Comparison of ENCODE assay signal across 14 cellular contexts in the genomic region with DNA sequence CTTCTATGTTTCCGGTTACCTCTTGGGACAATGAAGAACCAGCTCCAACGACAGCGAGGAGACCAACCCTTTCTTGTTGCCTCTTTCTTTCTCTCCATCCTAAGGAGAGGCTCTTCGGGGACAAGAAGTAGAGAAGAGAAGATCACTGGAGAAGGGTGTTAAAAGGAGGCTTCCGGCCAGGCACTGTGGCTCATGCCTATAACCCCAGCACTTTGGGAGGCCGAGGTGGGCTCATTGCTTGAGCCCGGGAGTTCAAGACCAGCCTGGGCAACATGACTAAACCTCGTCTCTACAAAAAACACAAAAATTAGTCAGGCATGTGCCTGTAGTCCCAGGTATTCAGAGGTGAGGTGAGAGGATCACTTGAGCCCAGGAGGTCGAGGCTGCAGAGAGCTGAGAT.
"Had no signal": no experiment of that assay in that cellular context is flagged by ENCODE, and none has a peak within 500 bp of the region (broad histone marks: within the 10 kb centered on the region; RNA-seq: fewer than 3 reads in every experiment).

No MANE protein-coding gene starts in this region.

- ATAC-seq: activated CD4-positive, alpha-beta T cell treated with anti-CD3 and anti-CD28 coated beads for 36 hours; foreskin keratinocyte; stimulated activated naive CD8-positive, alpha-beta T cell treated with anti-CD3 and anti-CD28 coated beads, Interleukin-15, Interleukin-2, amounts not matched to agents 100 U/mL and 50 U/mL, for 24 hours; upper lobe of right lung had no signal

- H3K9me3 ChIP-seq: left lung, upper lobe of right lung had no signal

- H3K36me3 ChIP-seq: cardiac muscle cell, left lung, upper lobe of right lung had no signal

- DNase-seq: activated CD4-positive, alpha-beta T cell treated with anti-CD3 and anti-CD28 coated beads for 36 hours; activated CD4-positive, alpha-beta T cell treated with anti-CD3 and anti-CD28 coated beads, Interleukin-2, amount 50 U/mL, for 48 hours; activated gamma-delta T cell treated with Interleukin-2 at 50 U/mL for 16 hours; activated T-cell treated with anti-CD3 and anti-CD28 coated beads for 4 hours; effector CD8-positive, alpha-beta T cell; foreskin keratinocyte; glutamatergic neuron; left lung; stimulated activated CD4-positive, alpha-beta T cell treated with anti-CD3 and anti-CD28 coated beads, Interleukin-2, amount 100 ng/mL, for 24 hours; stimulated activated naive CD8-positive, alpha-beta T cell treated with anti-CD3 and anti-CD28 coated beads, Interleukin-15, Interleukin-2, amounts not matched to agents 100 U/mL and 50 U/mL, for 24 hours; SW 1271; T-helper 2 cell; upper lobe of right lung had no signal

- H3K27ac ChIP-seq: cardiac muscle cell, foreskin keratinocyte had no signal

- H3K4me3 ChIP-seq: cardiac muscle cell, left lung, upper lobe of right lung had no signal

- H3K27me3 ChIP-seq: cardiac muscle cell, foreskin keratinocyte, left lung, upper lobe of right lung had no signal
